1 cellular context compared by ENCODE assay signal in genomic region chr11:12142909-12143308, GRCh38.
TF ChIP-seq lines count a peak whose summit lies in the region.

No MANE protein-coding gene starts in this region.

TF ChIP-seq in IMR-90, 13 proteins besides CTCF, POLR2A, EP300 and RAD21 (continued from another document):
- TF ChIP-seq FOS (IDR thresholded peaks at IDR 0.05; ENCODE audit: low read depth, low read length), result no peak
- TF ChIP-seq RFX5 (IDR thresholded peaks at IDR 0.05; ENCODE audit: low read depth, low read length), result peak; percentile 33; the same call in 1 of the 2 replicates
